ENCODE assay signal across 25 cellular contexts in genomic region chr3:15253023-15253697, GRCh38. TPM values are rescaled to one million over a fixed set of nuclear protein-coding genes. Genes with fewer than 3 reads are reported as not detected.
DNase-seq lines count a peak whose midpoint lies in the region; ATAC-seq and TF ChIP-seq lines count a peak whose summit lies in the region.
"Had no signal": no experiment of that assay in that cellular context is flagged by ENCODE, and none has a peak within 500 bp of the region (broad histone marks: within the 10 kb centered on the region; RNA-seq: fewer than 3 reads in every experiment).

No MANE protein-coding gene starts in this region.

- no peaks in the 10 kb centered on the region for H3K4me1 ChIP-seq in ectodermal cell (ENCODE audit: control insufficient read depth, insufficient read depth, low read length)
- H3K4me1 ChIP-seq in effector memory CD4-positive, alpha-beta T cell (ENCODE audit: control insufficient read depth, insufficient read depth, low read length, poor library complexity, severe bottlenecking) = no peaks in the 10 kb centered on the region
- H3K4me1 ChIP-seq: BLaER1 treated with 17β-estradiol and CSF1 and Interleukin-3, amounts not matched to agents 10 nM and 100 nM; vagina had no signal

- intact Hi-C loops in activated CD4-positive, alpha-beta T cell treated with anti-CD3 and anti-CD28 coated beads, Interleukin-2, amount 10 ng/mL, durations not matched to agents 24 days and 14 days (cut with micrococcal nuclease) = no loop called here
- intact Hi-C loops in activated B cell treated with CpG ODN at 0.5 μM for 24 hours (cut with micrococcal nuclease) = loop anchor here (5.0 kb wide), 1 partner anchor 36 kb away; no protein-coding TSS in a partner anchor

- TF ChIP-seq CTCF in activated B cell treated with CpG ODN at 0.5 μM for 24 hours (IDR thresholded peaks at IDR 0.05) (no peak), GM10248 (IDR thresholded peaks at IDR 0.05; ENCODE audit: control extremely low read depth, extremely low read depth, low read depth, missing control alignments) (no peak)

- H3K9me3 Mint-ChIP-seq in activated CD4-positive, alpha-beta T cell treated with anti-CD3 and anti-CD28 coated beads, Interleukin-2, amount 10 ng/mL, durations not matched to agents 24 days and 14 days = no peaks in the 10 kb centered on the region
- no peaks in the 10 kb centered on the region for H3K9me3 Mint-ChIP-seq in activated B cell treated with CpG ODN at 0.5 μM for 24 hours
- no peaks in the 10 kb centered on the region for H3K9me3 Mint-ChIP-seq in stimulated activated memory B cell treated with anti-CD40 and anti-IgM and Interleukin-4, amounts not matched to agents 10 μg/mL and 1 μg/mL and 100 μg/mL, for 72 hours
- H3K9me3 Mint-ChIP-seq: HFFc6, nephron had no signal

- 94 to 97% methylated on average over 7 of the region's 7 CpGs for WGBS in ectodermal cell, 2 experiments

- CTCF ChIA-PET in activated B cell treated with CpG ODN at 0.5 μM for 24 hours (lab: Charles Lee) (interaction anchor here (1.5 kb wide), 1 partner anchor 152 kb away, joined by 8 read pairs; no protein-coding TSS in a partner anchor), GM10248 (lab: Yijun Ruan, JAX) (interaction anchor here (1.5 kb wide), 1 partner anchor 15 kb away, joined by 4 read pairs; no protein-coding TSS in a partner anchor)

- H3K36me3 Mint-ChIP-seq in activated CD4-positive, alpha-beta T cell treated with anti-CD3 and anti-CD28 coated beads, Interleukin-2, amount 10 ng/mL, durations not matched to agents 24 days and 14 days (ENCODE audit: low read depth) = peaks cover 53% of the 10 kb centered on the region
- H3K36me3 Mint-ChIP-seq in activated B cell treated with CpG ODN at 0.5 μM for 24 hours (ENCODE audit: low read depth) = peaks cover 83% of the 10 kb centered on the region
- peaks cover 40% of the 10 kb centered on the region for H3K36me3 Mint-ChIP-seq in stimulated activated memory B cell treated with anti-CD40 and anti-IgM and Interleukin-4, amounts not matched to agents 10 μg/mL and 1 μg/mL and 100 μg/mL, for 72 hours

- peak; percentile 46 for DNase-seq in activated CD4-positive, alpha-beta T cell treated with anti-CD3 and anti-CD28 coated beads, Interleukin-2, amount 10 ng/mL, durations not matched to agents 24 days and 14 days
- DNase-seq in activated CD4-positive, alpha-beta T cell treated with anti-CD3 and anti-CD28 coated beads, Interleukin-2, amount 50 U/mL, for 1 hour = no peak
- DNase-seq in activated B cell treated with CpG ODN at 0.5 μM for 24 hours = no peak
- no peak for DNase-seq in GM10248 (ENCODE audit: extremely low spot score)
- DNase-seq in NCI-H524 treated with DMSO at 0.1 percent for 48 hours (lab: John Stamatoyannopoulos, UW) = no peak
- DNase-seq in effector memory CD4-positive, alpha-beta T cell = no peak
- DNase-seq: activated CD8-positive, alpha-beta memory T cell treated with anti-CD3 and anti-CD28 coated beads, Interleukin-2, amount 50 U/mL, for 48 hours; dermis blood vessel endothelial cell; DMS79; erythroblast; foreskin melanocyte; HFFc6; mammary epithelial cell; NCI-H146; NCI-H774; PC-3; posterior cingulate gyrus; stimulated activated CD4-positive, alpha-beta T cell treated with anti-CD3 and anti-CD28 coated beads, Interleukin-1b, Interleukin-23, amount 100 ng/mL, for 48 hours; T-helper 9 cell had no signal

- no peak overlapping the region for H3K4me3 ChIP-seq in ectodermal cell (ENCODE audit: insufficient read depth, low read depth, low read length)
- H3K4me3 ChIP-seq in effector memory CD4-positive, alpha-beta T cell (ENCODE audit: insufficient read depth, low read depth, low read length, poor library complexity, severe bottlenecking) = no peak overlapping the region
- H3K4me3 ChIP-seq: BLaER1 treated with 17β-estradiol and CSF1 and Interleukin-3, amounts not matched to agents 10 nM and 100 nM; vagina had no signal

- POLR2A ChIA-PET in activated B cell treated with CpG ODN at 0.5 μM for 24 hours (lab: Charles Lee) = no interaction called here
- POLR2A ChIA-PET in GM10248 (lab: Yijun Ruan, JAX) = no interaction called here

- H3K36me3 ChIP-seq in ectodermal cell (ENCODE audit: control insufficient read depth, insufficient read depth, low read length) = peaks cover 38% of the 10 kb centered on the region
- H3K36me3 ChIP-seq in effector memory CD4-positive, alpha-beta T cell (ENCODE audit: control insufficient read depth, insufficient read depth, low read length) = peaks cover 73% of the 10 kb centered on the region

- no peak overlapping the region for H3K4me3 Mint-ChIP-seq in activated CD4-positive, alpha-beta T cell treated with anti-CD3 and anti-CD28 coated beads, Interleukin-2, amount 10 ng/mL, durations not matched to agents 24 days and 14 days
- no peak overlapping the region for H3K4me3 Mint-ChIP-seq in activated B cell treated with CpG ODN at 0.5 μM for 24 hours
- H3K4me3 Mint-ChIP-seq in stimulated activated memory B cell treated with anti-CD40 and anti-IgM and Interleukin-4, amounts not matched to agents 10 μg/mL and 1 μg/mL and 100 μg/mL, for 72 hours = no peak overlapping the region
- H3K4me3 Mint-ChIP-seq: HFFc6, nephron had no signal

- no peaks in the 10 kb centered on the region for H3K27me3 Mint-ChIP-seq in activated CD4-positive, alpha-beta T cell treated with anti-CD3 and anti-CD28 coated beads, Interleukin-2, amount 10 ng/mL, durations not matched to agents 24 days and 14 days
- H3K27me3 Mint-ChIP-seq in activated B cell treated with CpG ODN at 0.5 μM for 24 hours = no peaks in the 10 kb centered on the region
- H3K27me3 Mint-ChIP-seq in stimulated activated memory B cell treated with anti-CD40 and anti-IgM and Interleukin-4, amounts not matched to agents 10 μg/mL and 1 μg/mL and 100 μg/mL, for 72 hours = no peaks in the 10 kb centered on the region

- no peaks in the 10 kb centered on the region for H3K27me3 ChIP-seq in ectodermal cell (ENCODE audit: control insufficient read depth, insufficient read depth, low read length, poor library complexity, severe bottlenecking)
- H3K27me3 ChIP-seq in effector memory CD4-positive, alpha-beta T cell (replicated peaks; ENCODE audit: control insufficient read depth, insufficient read depth, low read length, poor library complexity, severe bottlenecking) = no peaks in the 10 kb centered on the region
- H3K27me3 ChIP-seq: BLaER1 treated with 17β-estradiol and CSF1 and Interleukin-3, amounts not matched to agents 10 nM and 100 nM; vagina had no signal

- H3K27ac ChIP-seq in ectodermal cell (ENCODE audit: insufficient read depth, low read depth, low read length, poor library complexity, severe bottlenecking) = peak overlapping the region; percentile 33
- H3K27ac ChIP-seq in effector memory CD4-positive, alpha-beta T cell (ENCODE audit: insufficient read depth, low read length, poor library complexity, severe bottlenecking) = no peak overlapping the region
- H3K27ac ChIP-seq: BLaER1 treated with 17β-estradiol and CSF1 and Interleukin-3, amounts not matched to agents 10 nM and 100 nM; HL-60; vagina had no signal

- no peaks in the 10 kb centered on the region for H3K9me3 ChIP-seq in ectodermal cell (ENCODE audit: control insufficient read depth, low read length)
- H3K9me3 ChIP-seq in effector memory CD4-positive, alpha-beta T cell (ENCODE audit: control insufficient read depth, low read length) = no peaks in the 10 kb centered on the region
- H3K9me3 ChIP-seq: BLaER1 treated with 17β-estradiol and CSF1 and Interleukin-3, amounts not matched to agents 10 nM and 100 nM; vagina had no signal

- H3K27ac Mint-ChIP-seq in activated CD4-positive, alpha-beta T cell treated with anti-CD3 and anti-CD28 coated beads, Interleukin-2, amount 10 ng/mL, durations not matched to agents 24 days and 14 days = peak overlapping the region; percentile 16
- H3K27ac Mint-ChIP-seq in activated B cell treated with CpG ODN at 0.5 μM for 24 hours = peak overlapping the region; percentile 46
- H3K27ac Mint-ChIP-seq in stimulated activated memory B cell treated with anti-CD40 and anti-IgM and Interleukin-4, amounts not matched to agents 10 μg/mL and 1 μg/mL and 100 μg/mL, for 72 hours = peak overlapping the region; percentile 73
- H3K27ac Mint-ChIP-seq: HFFc6, nephron had no signal

- no peak for ATAC-seq in activated B cell treated with CpG ODN at 0.5 μM for 24 hours (ENCODE audit: low read depth)
- no peak for ATAC-seq in stimulated activated memory B cell treated with anti-CD40 and anti-IgM and Interleukin-4, amounts not matched to agents 10 μg/mL and 1 μg/mL and 100 μg/mL, for 72 hours
- ATAC-seq: PC-3 had no signal

- peaks cover 7% of the 10 kb centered on the region for H3K4me1 Mint-ChIP-seq in activated CD4-positive, alpha-beta T cell treated with anti-CD3 and anti-CD28 coated beads, Interleukin-2, amount 10 ng/mL, durations not matched to agents 24 days and 14 days
- H3K4me1 Mint-ChIP-seq in activated B cell treated with CpG ODN at 0.5 μM for 24 hours = no peaks in the 10 kb centered on the region
- peaks cover 6% of the 10 kb centered on the region for H3K4me1 Mint-ChIP-seq in stimulated activated memory B cell treated with anti-CD40 and anti-IgM and Interleukin-4, amounts not matched to agents 10 μg/mL and 1 μg/mL and 100 μg/mL, for 72 hours

RNA-seq across cellular contexts. Expression of gene CAPN7, which starts 47.1 kb away (rescaled TPM):
- 25.4 and 29.9 TPM in 2 replicates for total RNA-seq in activated CD4-positive, alpha-beta T cell treated with anti-CD3 and anti-CD28 coated beads, Interleukin-2, amount 10 ng/mL, durations not matched to agents 24 days and 14 days
- total RNA-seq in activated B cell treated with CpG ODN at 0.5 μM for 24 hours = 35.0 and 45.1 TPM in 2 replicates
- polyA plus RNA-seq in ectodermal cell (2013, experiment 1 of 4) = 24.0 TPM
- 25.4 TPM for polyA plus RNA-seq in ectodermal cell (2013, experiment 2 of 4)
- polyA plus RNA-seq in ectodermal cell (2013, experiment 3 of 4) = 23.2 TPM
- 23.4 TPM for polyA plus RNA-seq in ectodermal cell (2013, experiment 4 of 4)

Comparison
In these comparisons a context has a peak if more than half of its experiments do, and no peak if none do; other contexts are left out.
1. H3K27ac Mint-ChIP-seq: peak in every context shown above with its lines; median percentile 73 in stimulated activated memory B cell treated with anti-CD40 and anti-IgM and Interleukin-4, amounts not matched to agents 10 μg/mL and 1 μg/mL and 100 μg/mL, for 72 hours; 46 in activated B cell treated with CpG ODN at 0.5 μM for 24 hours; 16 in activated CD4-positive, alpha-beta T cell treated with anti-CD3 and anti-CD28 coated beads, Interleukin-2, amount 10 ng/mL, durations not matched to agents 24 days and 14 days.